8 cellular contexts compared by ENCODE assay signal in genomic region chr2:68463287-68463877, GRCh38. TPM values are rescaled to one million over a fixed set of nuclear protein-coding genes. Genes with fewer than 3 reads are reported as not detected.
A peak's percentile ranks its signal among the peaks of the same experiment; 100 is the strongest.
DNase-seq lines count a peak whose midpoint lies in the region; ATAC-seq and TF ChIP-seq lines count a peak whose summit lies in the region.

No MANE protein-coding gene starts in this region.

- H3K9me3 ChIP-seq in adipocyte (ENCODE audit: control insufficient read depth, low read length) (no peaks in the 10 kb centered on the region), transverse colon (no peaks in the 10 kb centered on the region)

- TF ChIP-seq EP300 in transverse colon (IDR thresholded peaks at IDR 0.05; ENCODE audit: low read depth), result no peak

- in situ Hi-C loops in transverse colon (cut with MboI; ENCODE audit: low pct_ligation_motif_present in 1 of 4, low pct_unique_long_range_greater_than_20kb in 1 of 4, low sequenced_read_pairs in 3 of 4), result loop anchor here in 1 of 4 donors (10.0 kb wide), 1 partner anchor 241 kb away; no protein-coding TSS in a partner anchor

- ATAC-seq in GM19035 (IDR thresholded peaks at IDR 0.05; ENCODE audit: unreplicated experiment) (no peak), HG03520 (IDR thresholded peaks at IDR 0.05; ENCODE audit: unreplicated experiment) (no peak)

- H3K4me3 ChIP-seq in adipocyte (ENCODE audit: low read length), result no peak overlapping the region
- no peak overlapping the region for H3K4me3 ChIP-seq in transverse colon

- H3K4me1 ChIP-seq in adipocyte (ENCODE audit: control insufficient read depth, insufficient read depth, low read length) (peaks cover 16% of the 10 kb centered on the region), transverse colon (peaks cover 6 to 16% (median 13%) of the 10 kb centered on the region in 4 donors)

- peak; percentile 53 to 70 (median 67) for TF ChIP-seq CTCF in transverse colon (IDR thresholded peaks at IDR 0.05)

- TF ChIP-seq POLR2A in transverse colon (IDR thresholded peaks at IDR 0.05), result no peak

- 0% methylated on average over 1 of the region's 1 CpG for WGBS in transverse colon (ENCODE audit: low coverage in 1 of 2), 2 donors

- DNase-seq in NCI-H526 (lab: John Stamatoyannopoulos, UW) (peak; percentile 33 to 62), NCI-H526 treated with DMSO at 0.1 percent for 48 hours (lab: John Stamatoyannopoulos, UW) (no peak), NCI-H1417 (lab: John Stamatoyannopoulos, UW) (peak in 2 of 3 experiments; percentile 69 to 82), adipocyte (ENCODE audit: low read depth) (peak; percentile 86), inferior parietal cortex (ENCODE audit: extremely low spot score) (peak; percentile 84), transverse colon (no peak)

- no peaks in the 10 kb centered on the region for H3K27me3 ChIP-seq in adipocyte (replicated peaks; ENCODE audit: control insufficient read depth, insufficient read depth, low read length)
- H3K27me3 ChIP-seq in transverse colon, result no peaks in the 10 kb centered on the region

- no peak overlapping the region for H3K27ac ChIP-seq in transverse colon

- intact Hi-C loops in transverse colon (cut with DNase I; ENCODE audit: low total_unique reads), result loop anchor here (5.0 to 10.0 kb wide), 2 partner anchors 254 to 461 kb away; no protein-coding TSS in a partner anchor

- no peak overlapping the region for H3K9ac ChIP-seq in adipocyte (ENCODE audit: low read length)

- H3K36me3 ChIP-seq in adipocyte (ENCODE audit: control insufficient read depth, insufficient read depth, low read length, severe bottlenecking) (no peaks in the 10 kb centered on the region), transverse colon (no peaks in the 10 kb centered on the region)

RNA-seq across cellular contexts. Expression of gene FBXO48, which starts 3.7 kb away (rescaled TPM):
- 1 to 10 TPM in 3 of 4 donors, under 1 TPM in 1; 0.60 to 2.6 (median 2.2) TPM for total RNA-seq in transverse colon

RNA-seq across cellular contexts. Expression of gene APLF, which starts 4.0 kb away (rescaled TPM):
- total RNA-seq in transverse colon, result 10 to 100 TPM in 2 of 4 donors, 1 to 10 TPM in 2; 2.9 to 28.5 (median 8.1) TPM

Comparison
In these comparisons a context has a peak if more than half of its experiments do, and no peak if none do; other contexts are left out.
1. DNase-seq: peak in NCI-H526 (2 of 2), NCI-H1417 (2 of 3), adipocyte (single experiment) and inferior parietal cortex (single experiment); none in NCI-H526 treated with DMSO at 0.1 percent for 48 hours (single experiment) and transverse colon (single experiment).